ENCODE assay signal across 1 cellular context in the genomic region with DNA sequence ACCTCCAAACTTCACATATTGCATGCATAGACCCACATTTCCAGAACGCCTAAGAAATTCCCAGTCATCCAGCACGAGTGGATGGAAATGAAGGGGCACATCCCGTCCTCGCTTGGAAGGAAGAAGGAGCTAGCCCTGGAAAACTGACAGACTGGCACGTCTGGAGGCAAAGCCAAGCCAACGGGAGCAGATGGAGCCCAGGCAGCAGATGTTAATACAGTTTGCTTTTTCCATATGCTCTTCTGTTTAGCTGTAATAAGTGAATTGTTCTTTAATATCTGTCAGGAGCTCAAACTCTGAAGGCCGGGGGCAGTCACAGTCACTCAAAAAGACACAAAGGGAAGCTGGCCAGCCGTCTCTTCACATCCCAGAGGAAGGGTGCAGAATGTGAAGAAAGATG.
TF ChIP-seq lines count a peak whose summit lies in the region.

No MANE protein-coding gene starts in this region.

TF ChIP-seq in SK-N-SH treated with all-trans-retinoic acid at 6 μM for 48 hours, 23 proteins besides CTCF, POLR2A, EP300 and RAD21 (continued from another document):
- TF ChIP-seq, protein P1, sequence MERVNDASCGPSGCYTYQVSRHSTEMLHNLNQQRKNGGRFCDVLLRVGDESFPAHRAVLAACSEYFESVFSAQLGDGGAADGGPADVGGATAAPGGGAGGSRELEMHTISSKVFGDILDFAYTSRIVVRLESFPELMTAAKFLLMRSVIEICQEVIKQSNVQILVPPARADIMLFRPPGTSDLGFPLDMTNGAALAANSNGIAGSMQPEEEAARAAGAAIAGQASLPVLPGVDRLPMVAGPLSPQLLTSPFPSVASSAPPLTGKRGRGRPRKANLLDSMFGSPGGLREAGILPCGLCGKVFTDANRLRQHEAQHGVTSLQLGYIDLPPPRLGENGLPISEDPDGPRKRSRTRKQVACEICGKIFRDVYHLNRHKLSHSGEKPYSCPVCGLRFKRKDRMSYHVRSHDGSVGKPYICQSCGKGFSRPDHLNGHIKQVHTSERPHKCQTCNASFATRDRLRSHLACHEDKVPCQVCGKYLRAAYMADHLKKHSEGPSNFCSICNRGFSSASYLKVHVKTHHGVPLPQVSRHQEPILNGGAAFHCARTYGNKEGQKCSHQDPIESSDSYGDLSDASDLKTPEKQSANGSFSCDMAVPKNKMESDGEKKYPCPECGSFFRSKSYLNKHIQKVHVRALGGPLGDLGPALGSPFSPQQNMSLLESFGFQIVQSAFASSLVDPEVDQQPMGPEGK (CRISPR knock-in tag; IDR thresholded peaks at IDR 0.05; ENCODE audit: borderline replicate concordance), result no peak
- TF ChIP-seq POU6F1 (CRISPR knock-in tag; IDR thresholded peaks at IDR 0.05; ENCODE audit: borderline replicate concordance, low read depth) (no peak), ZFP3 (CRISPR knock-in tag; IDR thresholded peaks at IDR 0.05) (no peak), ZNF70 (CRISPR knock-in tag; IDR thresholded peaks at IDR 0.05) (no peak), ISL1 (CRISPR knock-in tag; IDR thresholded peaks at IDR 0.05) (no peak), GLIS3 (CRISPR knock-in tag; IDR thresholded peaks at IDR 0.05) (no peak), ZNF565 (CRISPR knock-in tag; conservative IDR thresholded peaks at IDR 0.05; ENCODE audit: low read depth) (no peak), TCF4 (CRISPR knock-in tag; IDR thresholded peaks at IDR 0.05; ENCODE audit: borderline replicate concordance) (no peak)
